In genomic region chr9:76369583-76369982, GRCh38 we compare ENCODE assay signal across 9 cellular contexts. TPM values are rescaled to one million over a fixed set of nuclear protein-coding genes. Genes with fewer than 3 reads are reported as not detected.
DNase-seq lines count a peak whose midpoint lies in the region; ATAC-seq, FAIRE-seq and TF ChIP-seq lines count a peak whose summit lies in the region.
"Had no signal": no experiment of that assay in that cellular context is flagged by ENCODE, and none has a peak within 500 bp of the region (broad histone marks: within the 10 kb centered on the region; RNA-seq: fewer than 3 reads in every experiment).

No MANE protein-coding gene starts in this region.

- H3K27me3 ChIP-seq in SJCRH30: no peaks in the 10 kb centered on the region
- H3K27me3 ChIP-seq: upper lobe of left lung had no signal

- no peak overlapping the region for H3K4me3 ChIP-seq in SJCRH30
- H3K4me3 ChIP-seq in mucosa of descending colon: no peak overlapping the region
- H3K4me3 ChIP-seq: upper lobe of left lung had no signal

- no peak for FAIRE-seq in HTR-8/SVneo (lab: Jason Lieb, UNC)

- H3K27ac ChIP-seq in SJCRH30: no peak overlapping the region
- H3K27ac ChIP-seq: upper lobe of left lung had no signal

- peaks cover 47% of the 10 kb centered on the region for H3K4me1 ChIP-seq in SJCRH30
- H3K4me1 ChIP-seq in mucosa of descending colon (ENCODE audit: low read depth): peaks cover 38% of the 10 kb centered on the region

- DNase-seq in LoVo (ENCODE audit: low spot score) (peak; percentile 61), SJCRH30 (peak; percentile 80 to 94), mucosa of descending colon (peak in 1 of 3 donors; percentile 67), HTR-8/SVneo (ENCODE audit: insufficient read length, low spot score) (no peak), GDM1 (lab: John Stamatoyannopoulos, UW) (no peak)
- no peak for DNase-seq in activated CD8-positive, alpha-beta memory T cell treated with anti-CD3 and anti-CD28 coated beads, Interleukin-2, amount 50 U/mL, for 48 hours

- H3K36me3 ChIP-seq in SJCRH30: no peaks in the 10 kb centered on the region
- no peaks in the 10 kb centered on the region for H3K36me3 ChIP-seq in mucosa of descending colon (ENCODE audit: low read depth)
- H3K36me3 ChIP-seq: upper lobe of left lung had no signal

- intact Hi-C loops in mucosa of descending colon (cut with DNase I, micrococcal nuclease): no loop called here

- H3K9me3 ChIP-seq in SJCRH30 (replicated peaks) (no peaks in the 10 kb centered on the region), mucosa of descending colon (no peaks in the 10 kb centered on the region)
- H3K9me3 ChIP-seq: upper lobe of left lung had no signal

- TF ChIP-seq CTCF in mucosa of descending colon (IDR thresholded peaks at IDR 0.05): no peak

- ATAC-seq in GM18511 (IDR thresholded peaks at IDR 0.05; ENCODE audit: unreplicated experiment) (peak; percentile 80), mucosa of descending colon (peak; percentile 15), HG03025 (IDR thresholded peaks at IDR 0.05; ENCODE audit: low FRiP score, unreplicated experiment) (no peak)

RNA-seq across cellular contexts. Expression of gene RFK, which starts 24.6 kb away (rescaled TPM):
- total RNA-seq in SJCRH30 (2014; rRNA removed; shearing (Covaris generic)): 35.4 and 37.0 TPM in 2 replicates
- 10 to 100 TPM; 55.6 to 86.2 (median 80.8) TPM for total RNA-seq in mucosa of descending colon

Comparison
In these comparisons a context has a peak if more than half of its experiments do, and no peak if none do; other contexts are left out.
1. DNase-seq: peak in LoVo (single experiment) and SJCRH30 (2 of 2); none in HTR-8/SVneo (single experiment), GDM1 (single experiment) and activated CD8-positive, alpha-beta memory T cell treated with anti-CD3 and anti-CD28 coated beads, Interleukin-2, amount 50 U/mL, for 48 hours (single experiment).